ENCODE assay signal across 15 cellular contexts in genomic region chr4:164136181-164136616, GRCh38.
DNase-seq lines count a peak whose midpoint lies in the region; ATAC-seq, FAIRE-seq and TF ChIP-seq lines count a peak whose summit lies in the region.
"Had no signal": no experiment of that assay in that cellular context is flagged by ENCODE, and none has a peak within 500 bp of the region (broad histone marks: within the 10 kb centered on the region; RNA-seq: fewer than 3 reads in every experiment).

No MANE protein-coding gene starts in this region.

- H4K5ac ChIP-seq in H1 (ENCODE audit: insufficient read length, low read depth, low read length), result no peak overlapping the region

- H3K23ac ChIP-seq in H1 (ENCODE audit: insufficient read length) (no peak overlapping the region), neuronal stem cell (ENCODE audit: low read depth, low read length, poor library complexity) (no peak overlapping the region)

- DNase-seq in NCI-H226 (peak; percentile 58), H1 (ENCODE audit: low read depth in 1 of 2, low spot score in 2 of 2) (no peak), neuronal stem cell (ENCODE audit: low spot score) (no peak)
- no peak for DNase-seq in activated naive CD8-positive, alpha-beta T cell treated with anti-CD3 and anti-CD28 coated beads, Interleukin-2, amount 50 U/mL, for 24 hours
- DNase-seq: activated CD4-positive, alpha-beta memory T cell treated with anti-CD3 and anti-CD28 coated beads, Interleukin-2, amount 10 ng/mL, durations not matched to agents 7 days and 5 days; activated gamma-delta T cell treated with Interleukin-2 at 50 U/mL for 16 hours; esophagus squamous epithelium; NCI-H2227 treated with DMSO at 0.1 percent for 48 hours; stomach had no signal

- H2BK120ac ChIP-seq in H1 (replicated peaks; ENCODE audit: low read depth, low read length) (no peak overlapping the region), neuronal stem cell (ENCODE audit: low read depth, low read length) (no peak overlapping the region)

- CTCF ChIA-PET in H1 (lab: Charles Lee; ENCODE audit: partially characterized antibody), result interaction anchor here (0.5 kb wide), 1 partner anchor 839 kb away, joined by 3 read pairs; no protein-coding TSS in a partner anchor

- FAIRE-seq in H1 (lab: Jason Lieb, UNC), result no peak

- TF ChIP-seq RAD21 in H1 (IDR thresholded peaks at IDR 0.05 in 1 of 2, conservative IDR thresholded peaks at IDR 0.05 in 1 of 2; ENCODE audit: low read depth in 2 of 2, low read length in 2 of 2), result no peak

- H3K23me2 ChIP-seq in H1 (ENCODE audit: low read depth, low read length), result no peaks in the 10 kb centered on the region

- no peak overlapping the region for H3K14ac ChIP-seq in H1 (ENCODE audit: insufficient read length)
- H3K14ac ChIP-seq in neuronal stem cell (ENCODE audit: low read length), result no peak overlapping the region

- H3K27me3 ChIP-seq in H1 (replicated peaks in 1 of 4; ENCODE audit: control insufficient read depth in 3 of 4, extremely low read depth in 1 of 4, insufficient read depth in 3 of 4, low read length in 3 of 4) (no peaks in the 10 kb centered on the region), neuronal stem cell (ENCODE audit: control insufficient read depth in 3 of 3, insufficient read depth in 3 of 3, low read depth in 1 of 3, low read length in 3 of 3) (no peaks in the 10 kb centered on the region)
- H3K27me3 ChIP-seq: BLaER1 treated with 17β-estradiol and CSF1 and Interleukin-3, amounts not matched to agents 10 nM and 100 nM; esophagus squamous epithelium; stomach had no signal

- H2BK12ac ChIP-seq in H1 (ENCODE audit: low read depth, low read length) (peak overlapping the region; percentile 92; the same call in 1 of the 2 replicates), neuronal stem cell (ENCODE audit: low read length) (no peak overlapping the region)

- H4K20me1 ChIP-seq in H1 (replicated peaks in 1 of 2; ENCODE audit: control insufficient read depth in 1 of 2, insufficient read depth in 2 of 2, low read length in 2 of 2), result no peaks in the 10 kb centered on the region
- H4K20me1 ChIP-seq: BLaER1 treated with 17β-estradiol and CSF1 and Interleukin-3, amounts not matched to agents 10 nM and 100 nM had no signal

- H2BK5ac ChIP-seq in H1 (ENCODE audit: low read depth, low read length) (no peak overlapping the region), neuronal stem cell (ENCODE audit: low read length) (no peak overlapping the region)

- no peaks in the 10 kb centered on the region for H3K4me1 Mint-ChIP-seq in activated naive CD8-positive, alpha-beta T cell treated with anti-CD3 and anti-CD28 coated beads, Interleukin-2, amount 50 U/mL, for 24 hours
- H3K4me1 Mint-ChIP-seq: activated CD4-positive, alpha-beta memory T cell treated with anti-CD3 and anti-CD28 coated beads, Interleukin-2, amount 10 ng/mL, durations not matched to agents 7 days and 5 days had no signal

- H3K36me3 ChIP-seq in H1 (ENCODE audit: control insufficient read depth in 2 of 4, insufficient read depth in 4 of 4, low read length in 3 of 4) (no peaks in the 10 kb centered on the region), neuronal stem cell (replicated peaks in 1 of 2; ENCODE audit: control insufficient read depth in 2 of 2, insufficient read depth in 2 of 2, low read length in 2 of 2) (no peaks in the 10 kb centered on the region)
- H3K36me3 ChIP-seq: BLaER1 treated with 17β-estradiol and CSF1 and Interleukin-3, amounts not matched to agents 10 nM and 100 nM; esophagus squamous epithelium; stomach had no signal

- H3K27ac Mint-ChIP-seq in activated naive CD8-positive, alpha-beta T cell treated with anti-CD3 and anti-CD28 coated beads, Interleukin-2, amount 50 U/mL, for 24 hours, result no peak overlapping the region
- H3K27ac Mint-ChIP-seq: activated CD4-positive, alpha-beta memory T cell treated with anti-CD3 and anti-CD28 coated beads, Interleukin-2, amount 10 ng/mL, durations not matched to agents 7 days and 5 days; T-helper 2 cell treated with Interferon-gamma antibody and Interleukin-4, amounts not matched to agents 5 μg/mL and 100 μg/mL, for 36 hours had no signal

- H3K27me3 Mint-ChIP-seq in activated naive CD8-positive, alpha-beta T cell treated with anti-CD3 and anti-CD28 coated beads, Interleukin-2, amount 50 U/mL, for 24 hours, result no peaks in the 10 kb centered on the region
- H3K27me3 Mint-ChIP-seq: activated CD4-positive, alpha-beta memory T cell treated with anti-CD3 and anti-CD28 coated beads, Interleukin-2, amount 10 ng/mL, durations not matched to agents 7 days and 5 days had no signal

- no peak overlapping the region for H3K4ac ChIP-seq in H1 (replicated peaks; ENCODE audit: insufficient read length, low read depth, low read length)
- no peak overlapping the region for H3K4ac ChIP-seq in neuronal stem cell (ENCODE audit: low read length)

- no peak for TF ChIP-seq EP300 in H1 (IDR thresholded peaks at IDR 0.05; ENCODE audit: borderline replicate concordance in 1 of 2, low read depth in 2 of 2, low read length in 2 of 2)

- POLR2A ChIA-PET in H1 (lab: Charles Lee; ENCODE audit: partially characterized antibody), result no interaction called here

- H2AK5ac ChIP-seq in H1 (ENCODE audit: low read depth, low read length) (0 out of 2 replicates have a peak overlapping the region, but pooled peaks have one; percentile 15), neuronal stem cell (ENCODE audit: low read depth, low read length) (no peak overlapping the region)

- no peak overlapping the region for H2BK20ac ChIP-seq in H1 (ENCODE audit: low read length)

- H3K9me3 ChIP-seq in H1 (ENCODE audit: insufficient read depth in 2 of 2, low read depth in 1 of 2, low read length in 1 of 2) (peaks cover 7 to 8% of the 10 kb centered on the region in 2 experiments; a peak in 2 of 4 replicates), neuronal stem cell (replicated peaks in 1 of 2; ENCODE audit: control insufficient read depth in 2 of 2, insufficient read depth in 1 of 2, low read depth in 1 of 2, low read length in 2 of 2) (no peaks in the 10 kb centered on the region)
- H3K9me3 ChIP-seq: esophagus squamous epithelium, stomach had no signal

- no peaks in the 10 kb centered on the region for H3K79me2 ChIP-seq in H1 (ENCODE audit: control insufficient read depth in 1 of 2, insufficient read depth in 2 of 2, low read length in 2 of 2)

- no peak for TF ChIP-seq CTCF in H1 (IDR thresholded peaks at IDR 0.05; ENCODE audit: control extremely low read depth in 1 of 3, insufficient read depth in 1 of 3, low read depth in 1 of 3, low read length in 3 of 3)

- peaks cover 4% of the 10 kb centered on the region for H3K9me3 Mint-ChIP-seq in activated naive CD8-positive, alpha-beta T cell treated with anti-CD3 and anti-CD28 coated beads, Interleukin-2, amount 50 U/mL, for 24 hours
- H3K9me3 Mint-ChIP-seq: activated CD4-positive, alpha-beta memory T cell treated with anti-CD3 and anti-CD28 coated beads, Interleukin-2, amount 10 ng/mL, durations not matched to agents 7 days and 5 days had no signal

- H3K9ac ChIP-seq in H1 (replicated peaks in 1 of 4; ENCODE audit: extremely low read depth in 1 of 4, low read depth in 3 of 4, low read length in 3 of 4) (no peak overlapping the region), neuronal stem cell (ENCODE audit: low read depth, low read length, poor library complexity) (no peak overlapping the region)
- H3K9ac ChIP-seq: BLaER1 treated with 17β-estradiol and CSF1 and Interleukin-3, amounts not matched to agents 10 nM and 100 nM had no signal

- peak; percentile 45 for ATAC-seq in GM21529 (IDR thresholded peaks at IDR 0.05; ENCODE audit: unreplicated experiment)
- no peak for ATAC-seq in activated naive CD8-positive, alpha-beta T cell treated with anti-CD3 and anti-CD28 coated beads, Interleukin-2, amount 50 U/mL, for 24 hours
- no peak for ATAC-seq in GM21360 (IDR thresholded peaks at IDR 0.05; ENCODE audit: unreplicated experiment)
- ATAC-seq in GM18498 (IDR thresholded peaks at IDR 0.05; ENCODE audit: unreplicated experiment), result no peak
- no peak for ATAC-seq in HG03378 (IDR thresholded peaks at IDR 0.05; ENCODE audit: unreplicated experiment)

- H3K27ac ChIP-seq in H1 (ENCODE audit: low read depth, low read length) (no peak overlapping the region), neuronal stem cell (replicated peaks; ENCODE audit: low read length) (no peak overlapping the region)
- H3K27ac ChIP-seq: BLaER1 treated with 17β-estradiol and CSF1 and Interleukin-3, amounts not matched to agents 10 nM and 100 nM; esophagus squamous epithelium; stomach had no signal

- H4K8ac ChIP-seq in H1 (ENCODE audit: extremely low read depth, insufficient read depth, low read length) (no peak overlapping the region), neuronal stem cell (ENCODE audit: low read depth, low read length) (no peak overlapping the region)

- no peaks in the 10 kb centered on the region for H3K36me3 Mint-ChIP-seq in activated naive CD8-positive, alpha-beta T cell treated with anti-CD3 and anti-CD28 coated beads, Interleukin-2, amount 50 U/mL, for 24 hours (ENCODE audit: low read depth)

- no peak overlapping the region for H3K4me2 ChIP-seq in H1 (ENCODE audit: insufficient read depth in 1 of 2, low read depth in 2 of 2, low read length in 2 of 2)
- no peak overlapping the region for H3K4me2 ChIP-seq in neuronal stem cell (ENCODE audit: insufficient read depth, low read length, poor library complexity, severe bottlenecking)

- H3K4me3 Mint-ChIP-seq in activated naive CD8-positive, alpha-beta T cell treated with anti-CD3 and anti-CD28 coated beads, Interleukin-2, amount 50 U/mL, for 24 hours, result no peak overlapping the region
- H3K4me3 Mint-ChIP-seq: activated CD4-positive, alpha-beta memory T cell treated with anti-CD3 and anti-CD28 coated beads, Interleukin-2, amount 10 ng/mL, durations not matched to agents 7 days and 5 days; T-helper 2 cell treated with Interferon-gamma antibody and Interleukin-4, amounts not matched to agents 5 μg/mL and 100 μg/mL, for 36 hours had no signal

- H3K4me3 ChIP-seq in H1 (ENCODE audit: extremely low read depth in 1 of 4, insufficient read depth in 2 of 4, low read depth in 3 of 4, low read length in 4 of 4) (no peak overlapping the region), neuronal stem cell (ENCODE audit: low read length in 2 of 2) (no peak overlapping the region)
- H3K4me3 ChIP-seq: BLaER1 treated with 17β-estradiol and CSF1 and Interleukin-3, amounts not matched to agents 10 nM and 100 nM; esophagus squamous epithelium; stomach had no signal

- H2AFZ ChIP-seq in H1 (ENCODE audit: low read length) (peak overlapping the region; percentile 95), neuronal stem cell (ENCODE audit: low read length) (peak overlapping the region; percentile 70)

- 92% methylated on average over 2 of the region's 2 CpGs; no CpG with 5 or more reads in 1 of the 2 experiments for WGBS in H1 (ENCODE audit: extremely low coverage in 1 of 2, insufficient coverage in 1 of 2, insufficient read length in 1 of 2, insufficient replicate concordance in 2 of 2, low coverage in 1 of 2, low lambda C conversion rate in 2 of 2, missing lambda C conversion rate in 1 of 2), 2 experiments
- no CpG with 5 or more reads among the region's 2 CpGs for WGBS in neuronal stem cell (ENCODE audit: extremely low coverage in 2 of 2, insufficient read length in 2 of 2, insufficient replicate concordance in 1 of 2), 2 donors

- H3K4me1 ChIP-seq in H1 (replicated peaks in 1 of 4; ENCODE audit: control insufficient read depth in 3 of 4, insufficient read depth in 4 of 4, low read length in 3 of 4), result peaks cover 0 to 8% (median 0%) of the 10 kb centered on the region in 4 experiments; a peak in 2 of 7 replicates
- peaks cover 0 to 3% of the 10 kb centered on the region in 2 donors for H3K4me1 ChIP-seq in neuronal stem cell (ENCODE audit: control insufficient read depth in 2 of 2, insufficient read depth in 1 of 2, low read depth in 1 of 2, low read length in 2 of 2)
- H3K4me1 ChIP-seq: esophagus squamous epithelium, stomach had no signal

- H3K18ac ChIP-seq in H1 (ENCODE audit: extremely low read depth, low read length) (no peak overlapping the region), neuronal stem cell (ENCODE audit: low read length) (no peak overlapping the region)

- H4K91ac ChIP-seq in H1 (replicated peaks; ENCODE audit: insufficient read length, low read length) (no peak overlapping the region), neuronal stem cell (ENCODE audit: low read depth, low read length, poor library complexity) (no peak overlapping the region)

- no peak for TF ChIP-seq POLR2A in H1 (IDR thresholded peaks at IDR 0.05; ENCODE audit: control extremely low read depth in 1 of 2, low read depth in 2 of 2, low read length in 2 of 2)

- no peak overlapping the region for H3K56ac ChIP-seq in H1 (replicated peaks; ENCODE audit: insufficient read length, low read depth, low read length)

- H2BK15ac ChIP-seq in H1 (ENCODE audit: low read length) (no peak overlapping the region), neuronal stem cell (ENCODE audit: low read length) (no peak overlapping the region)

- H3K79me1 ChIP-seq in H1 (ENCODE audit: low read depth, low read length) (no peaks in the 10 kb centered on the region), neuronal stem cell (ENCODE audit: low read depth, low read length) (no peaks in the 10 kb centered on the region)
